2 cellular contexts compared by ENCODE assay signal in genomic region chr19:42343344-42344110, GRCh38.
TF ChIP-seq lines count a peak whose summit lies in the region.

No MANE protein-coding gene starts in this region.

TF ChIP-seq in GM12878, 131 proteins besides CTCF, POLR2A, EP300 and RAD21:
- TF ChIP-seq EZH2 (IDR thresholded peaks at IDR 0.05; ENCODE audit: borderline replicate concordance, control insufficient read depth, low read depth, low read length), result no peak
- no peak for TF ChIP-seq LARP7 (IDR thresholded peaks at IDR 0.05)
- TF ChIP-seq JUND (IDR thresholded peaks at IDR 0.05; ENCODE audit: low read depth, low read length), result no peak
- TF ChIP-seq SREBF1 (IDR thresholded peaks at IDR 0.05; ENCODE audit: low read length), result no peak
- TF ChIP-seq CEBPB (IDR thresholded peaks at IDR 0.05; ENCODE audit: borderline replicate concordance in 1 of 2, low read depth in 2 of 2, low read length in 2 of 2), result no peak
- TF ChIP-seq RBBP5 (conservative IDR thresholded peaks at IDR 0.05), result no peak
- TF ChIP-seq SUZ12 (IDR thresholded peaks at IDR 0.05; ENCODE audit: unreplicated experiment), result no peak
- no peak for TF ChIP-seq ATF2 (IDR thresholded peaks at IDR 0.05; ENCODE audit: low read length)

TF ChIP-seq in liver, 16 proteins besides CTCF, POLR2A, EP300 and RAD21:
- no peak for TF ChIP-seq FOXA1 (IDR thresholded peaks at IDR 0.05)
- TF ChIP-seq MAX (IDR thresholded peaks at IDR 0.05), result no peak
- no peak for TF ChIP-seq HNF4G (IDR thresholded peaks at IDR 0.05)
- TF ChIP-seq JUND (IDR thresholded peaks at IDR 0.05), result no peak
- TF ChIP-seq, protein P1, sequence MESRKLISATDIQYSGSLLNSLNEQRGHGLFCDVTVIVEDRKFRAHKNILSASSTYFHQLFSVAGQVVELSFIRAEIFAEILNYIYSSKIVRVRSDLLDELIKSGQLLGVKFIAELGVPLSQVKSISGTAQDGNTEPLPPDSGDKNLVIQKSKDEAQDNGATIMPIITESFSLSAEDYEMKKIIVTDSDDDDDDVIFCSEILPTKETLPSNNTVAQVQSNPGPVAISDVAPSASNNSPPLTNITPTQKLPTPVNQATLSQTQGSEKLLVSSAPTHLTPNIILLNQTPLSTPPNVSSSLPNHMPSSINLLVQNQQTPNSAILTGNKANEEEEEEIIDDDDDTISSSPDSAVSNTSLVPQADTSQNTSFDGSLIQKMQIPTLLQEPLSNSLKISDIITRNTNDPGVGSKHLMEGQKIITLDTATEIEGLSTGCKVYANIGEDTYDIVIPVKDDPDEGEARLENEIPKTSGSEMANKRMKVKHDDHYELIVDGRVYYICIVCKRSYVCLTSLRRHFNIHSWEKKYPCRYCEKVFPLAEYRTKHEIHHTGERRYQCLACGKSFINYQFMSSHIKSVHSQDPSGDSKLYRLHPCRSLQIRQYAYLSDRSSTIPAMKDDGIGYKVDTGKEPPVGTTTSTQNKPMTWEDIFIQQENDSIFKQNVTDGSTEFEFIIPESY (IDR thresholded peaks at IDR 0.05), result no peak
- TF ChIP-seq GABPA (IDR thresholded peaks at IDR 0.05 in 1 of 2, conservative IDR thresholded peaks at IDR 0.05 in 1 of 2), result no peak
TF ChIP-seq in liver: peak in this region for 0.
